In genomic region chr1:204989266-204990058, GRCh38 we compare ENCODE assay signal across 8 cellular contexts. TPM values are rescaled to one million over a fixed set of nuclear protein-coding genes. Genes with fewer than 3 reads are reported as not detected.
A peak's percentile ranks its signal among the peaks of the same experiment; 100 is the strongest.
DNase-seq lines count a peak whose midpoint lies in the region; ATAC-seq and TF ChIP-seq lines count a peak whose summit lies in the region.

No MANE protein-coding gene starts in this region.

- H3K4me1 Mint-ChIP-seq in T-helper 2 cell treated with Interferon-gamma antibody and Interleukin-4, amounts not matched to agents 5 μg/mL and 100 μg/mL, for 36 hours (ENCODE audit: low read depth): peaks cover 8% of the 10 kb centered on the region

- intact Hi-C loops in body of pancreas (cut with DNase I) (loop anchor here (5.0 kb wide), 1 partner anchor 68 kb away; no protein-coding TSS in a partner anchor), sigmoid colon (cut with DNase I) (loop anchor here (1.0 to 10.0 kb wide), 2 partner anchors 72 to 155 kb away; no protein-coding TSS in a partner anchor)

- no peaks in the 10 kb centered on the region for H3K9me3 Mint-ChIP-seq in T-helper 2 cell treated with Interferon-gamma antibody and Interleukin-4, amounts not matched to agents 5 μg/mL and 100 μg/mL, for 36 hours

- H3K4me1 ChIP-seq in body of pancreas (peaks cover 5% of the 10 kb centered on the region), sigmoid colon (peaks cover 0 to 5% (median 0%) of the 10 kb centered on the region in 4 donors)

- no peaks in the 10 kb centered on the region for H3K36me3 Mint-ChIP-seq in T-helper 2 cell treated with Interferon-gamma antibody and Interleukin-4, amounts not matched to agents 5 μg/mL and 100 μg/mL, for 36 hours (ENCODE audit: low read depth)

- H3K27ac ChIP-seq in body of pancreas: no peak overlapping the region
- H3K27ac ChIP-seq in sigmoid colon: peak overlapping the region; percentile 44 to 65 (median 58)

- no peak for TF ChIP-seq EP300 in sigmoid colon (IDR thresholded peaks at IDR 0.05)

- peak; percentile 82 for ATAC-seq in body of pancreas
- no peak for ATAC-seq in HG02798 (IDR thresholded peaks at IDR 0.05; ENCODE audit: poor library complexity, unreplicated experiment)

- TF ChIP-seq POLR2A in body of pancreas (IDR thresholded peaks at IDR 0.05): no peak
- TF ChIP-seq POLR2A in sigmoid colon (IDR thresholded peaks at IDR 0.05): no peak

- DNase-seq in NCI-H526 (lab: John Stamatoyannopoulos, UW) (peak; percentile 26 to 64), NCI-H526 treated with DMSO at 0.1 percent for 48 hours (lab: John Stamatoyannopoulos, UW) (no peak), NCI-H1694 treated with DMSO at 0.1 percent for 48 hours (lab: John Stamatoyannopoulos, UW) (peak; percentile 88), body of pancreas (peak; percentile 65 to 71 (median 69)), hippocampal formation (lab: John Stamatoyannopoulos, UW) (peak; percentile 86 to 90), sigmoid colon (peak; percentile 87)
- peak; percentile 35 for DNase-seq in T-helper 2 cell treated with Interferon-gamma antibody and Interleukin-4, amounts not matched to agents 5 μg/mL and 100 μg/mL, for 36 hours (ENCODE audit: low spot score)

- H3K27me3 ChIP-seq in body of pancreas (no peaks in the 10 kb centered on the region), sigmoid colon (no peaks in the 10 kb centered on the region)

- peaks cover 2% of the 10 kb centered on the region for H3K27me3 Mint-ChIP-seq in T-helper 2 cell treated with Interferon-gamma antibody and Interleukin-4, amounts not matched to agents 5 μg/mL and 100 μg/mL, for 36 hours (ENCODE audit: low read depth)

- H3K27ac Mint-ChIP-seq in T-helper 2 cell treated with Interferon-gamma antibody and Interleukin-4, amounts not matched to agents 5 μg/mL and 100 μg/mL, for 36 hours: no peak overlapping the region

- H3K36me3 ChIP-seq in body of pancreas (replicated peaks in 1 of 2; ENCODE audit: insufficient read depth in 1 of 2, low read depth in 2 of 2) (no peaks in the 10 kb centered on the region), sigmoid colon (peaks cover 0 to 55% (median 24%) of the 10 kb centered on the region in 4 donors)

- TF ChIP-seq CTCF in body of pancreas (IDR thresholded peaks at IDR 0.05) (peak; percentile 79 to 96 (median 88)), sigmoid colon (IDR thresholded peaks at IDR 0.05) (peak; percentile 62 to 85 (median 80))

- 37 to 40% methylated on average over 9 to 16 of the region's 16 CpGs for WGBS in body of pancreas, 2 donors
- 54 to 55% methylated on average over 16 of the region's 16 CpGs for WGBS in sigmoid colon, 2 donors

- H3K4me3 ChIP-seq in body of pancreas: no peak overlapping the region
- H3K4me3 ChIP-seq in sigmoid colon: no peak overlapping the region

- H3K4me3 Mint-ChIP-seq in T-helper 2 cell treated with Interferon-gamma antibody and Interleukin-4, amounts not matched to agents 5 μg/mL and 100 μg/mL, for 36 hours: no peak overlapping the region

- H3K9me3 ChIP-seq in body of pancreas: no peaks in the 10 kb centered on the region
- H3K9me3 ChIP-seq in sigmoid colon: no peaks in the 10 kb centered on the region

RNA-seq across cellular contexts. Expression of gene CNTN2, which starts 53.5 kb away (rescaled TPM):
- not detected for total RNA-seq in body of pancreas
- 1 to 10 TPM; 1.8 to 4.4 (median 3.4) TPM for total RNA-seq in sigmoid colon
- polyA plus RNA-seq in sigmoid colon: 1 to 10 TPM in 1 of 3 donors, under 1 TPM in 1, not detected in 1; 0.46 to 1.5 TPM

Comparison
In these comparisons a context has a peak if more than half of its experiments do, and no peak if none do; other contexts are left out.
1. H3K27ac ChIP-seq: peak in sigmoid colon (4 of 4); none in body of pancreas (0 of 4).